In the genomic region with DNA sequence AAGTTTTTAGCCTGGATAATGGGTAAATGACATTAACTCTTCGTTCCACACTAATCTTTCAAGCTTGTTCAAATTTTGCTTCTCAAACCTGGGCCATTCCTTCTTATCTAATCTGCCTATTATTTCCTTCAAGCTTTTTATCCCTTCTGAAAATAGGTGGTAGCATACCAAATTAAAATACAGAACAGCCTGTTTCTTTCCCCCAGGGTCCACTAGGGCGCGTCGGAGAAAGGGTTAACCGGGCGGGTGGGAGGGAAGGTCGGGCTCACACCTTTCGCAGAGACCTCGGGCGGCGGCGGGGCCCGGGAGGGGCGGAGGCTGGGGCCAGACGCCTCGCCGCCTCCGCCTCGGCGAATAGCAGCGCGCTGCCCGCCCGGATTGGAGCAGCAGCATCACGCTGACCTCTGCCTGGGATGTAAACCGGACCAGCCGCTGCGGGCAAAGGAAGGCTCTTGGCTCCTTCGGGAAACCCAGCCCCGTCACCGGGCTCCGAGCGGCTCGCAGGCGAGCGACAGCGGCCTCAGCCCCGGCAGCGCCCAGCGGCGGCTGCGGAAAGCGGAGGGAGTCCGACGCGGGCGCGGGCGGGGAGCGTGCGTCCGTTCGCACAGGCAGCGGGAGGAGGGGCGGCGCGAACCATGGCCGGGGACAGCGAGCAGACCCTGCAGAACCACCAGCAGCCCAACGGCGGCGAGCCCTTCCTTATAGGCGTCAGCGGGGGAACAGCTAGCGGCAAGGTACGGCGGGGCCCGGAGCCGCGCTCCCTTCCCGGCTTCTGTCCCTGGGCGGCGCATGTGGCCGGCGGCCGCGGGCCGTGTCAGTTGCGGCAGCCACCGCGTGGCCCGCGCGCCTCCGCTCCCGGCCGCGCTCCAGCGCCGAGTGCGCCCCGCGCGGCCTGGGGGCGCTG, we compare ENCODE assay signal across 1 cellular context.
TF ChIP-seq lines count a peak whose summit lies in the region.

Gene UCK2, plus strand, starts transcription at position 416 of the 904 bp plus-strand sequence. Its CDS starts 220 bp downstream, at position 636.

TF ChIP-seq in K562, 482 proteins besides CTCF, POLR2A, EP300 and RAD21 (continued from another document):
- TF ChIP-seq CREB3L1 (IDR thresholded peaks at IDR 0.05; ENCODE audit: borderline replicate concordance, low read depth) (0 out of 2 replicates have a peak, but pooled peaks have one; percentile 78), ZNF239 (CRISPR knock-in tag; IDR thresholded peaks at IDR 0.05) (no peak), PPARD (CRISPR knock-in tag; IDR thresholded peaks at IDR 0.05) (no peak), GATAD2A (IDR thresholded peaks at IDR 0.05) (no peak), MAFK (IDR thresholded peaks at IDR 0.05; ENCODE audit: low read length) (no peak), CBX5 (IDR thresholded peaks at IDR 0.05; ENCODE audit: borderline replicate concordance, low read depth) (no peak), PRDM10 (IDR thresholded peaks at IDR 0.05; ENCODE audit: partially characterized antibody) (no peak), U2AF2 (optimal IDR thresholded peaks at IDR 0.05; ENCODE audit: low read depth, low read length) (no peak), CBX2 (IDR thresholded peaks at IDR 0.05; ENCODE audit: insufficient read depth, low read length, poor library complexity, severe bottlenecking) (no peak), ZNF561 (CRISPR knock-in tag; conservative IDR thresholded peaks at IDR 0.05) (no peak), HMG20B (CRISPR knock-in tag; IDR thresholded peaks at IDR 0.05) (no peak), SMAD4 (CRISPR knock-in tag; conservative IDR thresholded peaks at IDR 0.05) (peak; percentile 91), ZNF644 (tag; IDR thresholded peaks at IDR 0.05; ENCODE audit: low read depth) (0 out of 2 replicates have a peak, but pooled peaks have one; percentile 41), BACH1 (tag; IDR thresholded peaks at IDR 0.05) (no peak), PTBP1 (IDR thresholded peaks at IDR 0.05; ENCODE audit: low read depth, low read length) (no peak), HSF4 (CRISPR knock-in tag; IDR thresholded peaks at IDR 0.05; ENCODE audit: borderline replicate concordance) (no peak), ZNF324 (CRISPR knock-in tag; IDR thresholded peaks at IDR 0.05) (no peak), ZC3H11A (IDR thresholded peaks at IDR 0.05; ENCODE audit: low read depth, low read length) (no peak), MCM7 (IDR thresholded peaks at IDR 0.05) (no peak)
- TF ChIP-seq, protein P1, sequence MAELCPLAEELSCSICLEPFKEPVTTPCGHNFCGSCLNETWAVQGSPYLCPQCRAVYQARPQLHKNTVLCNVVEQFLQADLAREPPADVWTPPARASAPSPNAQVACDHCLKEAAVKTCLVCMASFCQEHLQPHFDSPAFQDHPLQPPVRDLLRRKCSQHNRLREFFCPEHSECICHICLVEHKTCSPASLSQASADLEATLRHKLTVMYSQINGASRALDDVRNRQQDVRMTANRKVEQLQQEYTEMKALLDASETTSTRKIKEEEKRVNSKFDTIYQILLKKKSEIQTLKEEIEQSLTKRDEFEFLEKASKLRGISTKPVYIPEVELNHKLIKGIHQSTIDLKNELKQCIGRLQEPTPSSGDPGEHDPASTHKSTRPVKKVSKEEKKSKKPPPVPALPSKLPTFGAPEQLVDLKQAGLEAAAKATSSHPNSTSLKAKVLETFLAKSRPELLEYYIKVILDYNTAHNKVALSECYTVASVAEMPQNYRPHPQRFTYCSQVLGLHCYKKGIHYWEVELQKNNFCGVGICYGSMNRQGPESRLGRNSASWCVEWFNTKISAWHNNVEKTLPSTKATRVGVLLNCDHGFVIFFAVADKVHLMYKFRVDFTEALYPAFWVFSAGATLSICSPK (IDR thresholded peaks at IDR 0.05; ENCODE audit: borderline replicate concordance): no peak
- TF ChIP-seq, protein P2, sequence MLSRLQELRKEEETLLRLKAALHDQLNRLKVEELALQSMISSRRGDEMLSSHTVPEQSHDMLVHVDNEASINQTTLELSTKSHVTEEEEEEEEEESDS (CRISPR knock-in tag; IDR thresholded peaks at IDR 0.05): no peak
